ENCODE assay signal across 1 cellular context in genomic region chr5:110738812-110739651, GRCh38.
TF ChIP-seq lines count a peak whose summit lies in the region.

SLC25A46 (plus strand) TSS chr5:110739007; CDS start chr5:110739120, 113 bp downstream.

TF ChIP-seq in GM12878, 131 proteins besides CTCF, POLR2A, EP300 and RAD21 (continued from another document and continues in another):
- TF ChIP-seq ZBTB4 (CRISPR knock-in tag; IDR thresholded peaks at IDR 0.05) (no peak), POLR2AphosphoS5 (IDR thresholded peaks at IDR 0.05; ENCODE audit: low read length) (peak; percentile 94), FOXM1 (IDR thresholded peaks at IDR 0.05; ENCODE audit: low read depth, low read length) (no peak), MTA3 (IDR thresholded peaks at IDR 0.05; ENCODE audit: borderline replicate concordance, low read length) (no peak; the same call in 1 of the 2 replicates), EED (IDR thresholded peaks at IDR 0.05; ENCODE audit: low read depth) (peak; percentile 39; the same call in 1 of the 2 replicates), SRF (IDR thresholded peaks at IDR 0.05; ENCODE audit: low read depth in 2 of 2, low read length in 2 of 2) (peak; percentile 85 to 91), PAX5 (IDR thresholded peaks at IDR 0.05; ENCODE audit: borderline replicate concordance, low read depth, low read length) (no peak), STAT1 (conservative IDR thresholded peaks at IDR 0.05) (0 out of 2 replicates have a peak, but pooled peaks have one; percentile 37), ATF2 (IDR thresholded peaks at IDR 0.05; ENCODE audit: low read length) (no peak), BCLAF1 (IDR thresholded peaks at IDR 0.05) (no peak), RB1 (IDR thresholded peaks at IDR 0.05; ENCODE audit: borderline replicate concordance) (peak; percentile 75; the same call in 1 of the 2 replicates), ZSCAN29 (IDR thresholded peaks at IDR 0.05) (no peak), KAT2A (conservative IDR thresholded peaks at IDR 0.05; ENCODE audit: control insufficient read depth, low read depth, low read length) (no peak), SUPT20H (IDR thresholded peaks at IDR 0.05; ENCODE audit: borderline replicate concordance, control insufficient read depth, low read depth, low read length) (no peak), CHD2 (IDR thresholded peaks at IDR 0.05; ENCODE audit: borderline replicate concordance, low read depth, low read length) (0 out of 2 replicates have a peak, but pooled peaks have one; percentile 21), BRCA1 (IDR thresholded peaks at IDR 0.05; ENCODE audit: low read depth, low read length) (no peak), RELB (IDR thresholded peaks at IDR 0.05; ENCODE audit: low read depth) (no peak; the same call in none of the 2 replicates), ELK1 (IDR thresholded peaks at IDR 0.05; ENCODE audit: low read depth, low read length) (peak; percentile 82), MLLT1 (IDR thresholded peaks at IDR 0.05) (peak; percentile 47; the same call in 1 of the 2 replicates), CBX3 (IDR thresholded peaks at IDR 0.05; ENCODE audit: borderline replicate concordance, low read depth) (no peak), ZNF384 (IDR thresholded peaks at IDR 0.05; ENCODE audit: borderline replicate concordance, low read depth, low read length) (no peak), E2F8 (IDR thresholded peaks at IDR 0.05; ENCODE audit: low read depth, partially characterized antibody) (peak; percentile 92), GATAD2B (conservative IDR thresholded peaks at IDR 0.05; ENCODE audit: low read depth) (peak; percentile 94), ZNF207 (IDR thresholded peaks at IDR 0.05; ENCODE audit: borderline replicate concordance) (peak; percentile 71; the same call in 1 of the 2 replicates), ZNF622 (IDR thresholded peaks at IDR 0.05) (no peak), MTA2 (IDR thresholded peaks at IDR 0.05; ENCODE audit: low read depth) (no peak; the same call in 1 of the 2 replicates), IKZF1 (conservative IDR thresholded peaks at IDR 0.05) (peak; percentile 83), CEBPZ (IDR thresholded peaks at IDR 0.05; ENCODE audit: low read depth, low read length) (no peak), ZNF274 (IDR thresholded peaks at IDR 0.05; ENCODE audit: insufficient read depth, insufficient read length) (no peak), IKZF2 (IDR thresholded peaks at IDR 0.05) (peak; percentile 42; a peak in 3 of 4 replicates), RBBP5 (conservative IDR thresholded peaks at IDR 0.05) (no peak), CBX5 (IDR thresholded peaks at IDR 0.05; ENCODE audit: low read depth) (peak; percentile 5; the same call in 1 of the 2 replicates), PRDM15 (CRISPR knock-in tag; IDR thresholded peaks at IDR 0.05) (no peak), HDGF (IDR thresholded peaks at IDR 0.05) (0 out of 2 replicates have a peak, but pooled peaks have one; percentile 47), WRNIP1 (IDR thresholded peaks at IDR 0.05; ENCODE audit: borderline replicate concordance, low read depth, low read length) (no peak)
